ENCODE assay signal across 8 cellular contexts in genomic region chr1:149811890-149812829, GRCh38. TPM values are rescaled to one million over a fixed set of nuclear protein-coding genes. Genes with fewer than 3 reads are reported as not detected.
DNase-seq lines count a peak whose midpoint lies in the region; ATAC-seq and TF ChIP-seq lines count a peak whose summit lies in the region.
"Not testable (repeated sequence)": the region's sequence is repeated elsewhere in the genome, so short reads cannot be mapped to it uniquely, and the experiment has no call there.

No MANE protein-coding gene starts in this region.

- H3K27ac Mint-ChIP-seq in T-helper 1 cell treated with Interleukin-12 subunit alpha and Interleukin-12 subunit beta and Interleukin-4 antibody, amounts not matched to agents 30 μg/mL and 1 μg/mL, for 36 hours: peak overlapping the region; percentile 96

- TF ChIP-seq CTCF in right atrium auricular region (IDR thresholded peaks at IDR 0.05); uterus (IDR thresholded peaks at IDR 0.05): not testable (repeated sequence)

- peak overlapping the region; percentile 86 for H3K4me3 Mint-ChIP-seq in T-helper 1 cell treated with Interleukin-12 subunit alpha and Interleukin-12 subunit beta and Interleukin-4 antibody, amounts not matched to agents 30 μg/mL and 1 μg/mL, for 36 hours

- H3K4me3 ChIP-seq in right atrium auricular region (peak overlapping the region; percentile 53 to 59), uterus (peak overlapping the region; percentile 46 to 51)

- not testable (repeated sequence) for H3K4me1 Mint-ChIP-seq in T-helper 1 cell treated with Interleukin-12 subunit alpha and Interleukin-12 subunit beta and Interleukin-4 antibody, amounts not matched to agents 30 μg/mL and 1 μg/mL, for 36 hours (ENCODE audit: low read depth)

- H3K27ac ChIP-seq in right atrium auricular region: peak overlapping the region; percentile 89 to 93
- peak overlapping the region; percentile 90 to 93 for H3K27ac ChIP-seq in uterus

- H3K9me3 ChIP-seq in right atrium auricular region, uterus: not testable (repeated sequence)

- ATAC-seq in HG02938 (IDR thresholded peaks at IDR 0.05; ENCODE audit: unreplicated experiment): peak; percentile 87

- not testable (repeated sequence) for H3K4me1 ChIP-seq in right atrium auricular region, uterus

- H3K36me3 Mint-ChIP-seq in T-helper 1 cell treated with Interleukin-12 subunit alpha and Interleukin-12 subunit beta and Interleukin-4 antibody, amounts not matched to agents 30 μg/mL and 1 μg/mL, for 36 hours (ENCODE audit: low read depth): not testable (repeated sequence)

- H3K27me3 Mint-ChIP-seq in T-helper 1 cell treated with Interleukin-12 subunit alpha and Interleukin-12 subunit beta and Interleukin-4 antibody, amounts not matched to agents 30 μg/mL and 1 μg/mL, for 36 hours (ENCODE audit: low read depth): not testable (repeated sequence)

- DNase-seq in NCI-H1694 treated with DMSO at 0.1 percent for 48 hours (lab: John Stamatoyannopoulos, UW): peak; percentile 98
- peak in 56 of 58 donors; percentile 1 to 97 (median 76) for DNase-seq in anterior cingulate cortex (lab: John Stamatoyannopoulos, UW)
- peak; percentile 95 for DNase-seq in right atrium auricular region (ENCODE audit: low spot score)
- DNase-seq in pulmonary artery endothelial cell (ENCODE audit: low read depth, low spot score): peak; percentile 61
- DNase-seq in uterus: peak; percentile 81 to 95

- TF ChIP-seq POLR2A in GM15510 (IDR thresholded peaks at IDR 0.05; ENCODE audit: borderline replicate concordance, extremely low read depth, insufficient read length): peak; percentile 53
- peak; percentile 81 to 96 for TF ChIP-seq POLR2A in uterus (IDR thresholded peaks at IDR 0.05)

- H3K9me3 Mint-ChIP-seq in T-helper 1 cell treated with Interleukin-12 subunit alpha and Interleukin-12 subunit beta and Interleukin-4 antibody, amounts not matched to agents 30 μg/mL and 1 μg/mL, for 36 hours: not testable (repeated sequence)

- H3K36me3 ChIP-seq in right atrium auricular region, uterus: not testable (repeated sequence)

- intact Hi-C loops in uterus (cut with DNase I; ENCODE audit: low total_unique reads): not testable (repeated sequence)

- not testable (repeated sequence) for H3K27me3 ChIP-seq in right atrium auricular region, uterus

RNA-seq across cellular contexts. Expression of gene FCGR1A, which starts 29.7 kb away (rescaled TPM):
- total RNA-seq in right atrium auricular region (1 to 10 TPM in 1 of 2 donors, not detected in 1; 6.4 TPM), pulmonary artery endothelial cell (not detected in 2 replicates), uterus (1 to 10 TPM in 3 of 4 donors, not detected in 1; 1.5 to 3.9 (median 1.6) TPM)

Comparison
In these comparisons a context has a peak if more than half of its experiments do, and no peak if none do; other contexts are left out.
1. Peak in every context shown above with its lines: DNase-seq, ATAC-seq, H3K4me3 ChIP-seq and H3K27ac ChIP-seq.